Comparison of ENCODE assay signal across 1 cellular context in the genomic region with DNA sequence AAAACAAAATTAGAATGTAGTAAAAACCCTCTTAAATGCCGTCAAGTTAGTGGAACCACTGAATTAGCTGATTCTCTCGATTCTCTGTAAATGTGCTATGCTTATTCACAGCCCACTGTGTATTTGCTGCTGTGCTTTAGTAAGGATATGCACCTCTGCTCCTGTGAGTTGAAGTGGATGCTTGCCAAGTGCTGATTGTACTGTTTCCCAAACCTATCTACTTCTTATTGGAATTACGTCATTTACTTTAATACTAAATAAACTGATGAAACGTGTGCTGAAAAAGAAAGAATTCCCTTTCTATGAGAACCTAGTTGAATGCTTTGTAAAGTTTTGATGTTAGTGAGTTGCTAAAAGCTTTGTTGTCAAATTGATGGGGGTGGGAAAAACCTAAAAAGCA.
TF ChIP-seq lines count a peak whose summit lies in the region.

No MANE protein-coding gene starts in this region.

TF ChIP-seq in SK-N-SH, 30 proteins besides CTCF, POLR2A, EP300 and RAD21 (continued from another document):
- TF ChIP-seq, protein P1, sequence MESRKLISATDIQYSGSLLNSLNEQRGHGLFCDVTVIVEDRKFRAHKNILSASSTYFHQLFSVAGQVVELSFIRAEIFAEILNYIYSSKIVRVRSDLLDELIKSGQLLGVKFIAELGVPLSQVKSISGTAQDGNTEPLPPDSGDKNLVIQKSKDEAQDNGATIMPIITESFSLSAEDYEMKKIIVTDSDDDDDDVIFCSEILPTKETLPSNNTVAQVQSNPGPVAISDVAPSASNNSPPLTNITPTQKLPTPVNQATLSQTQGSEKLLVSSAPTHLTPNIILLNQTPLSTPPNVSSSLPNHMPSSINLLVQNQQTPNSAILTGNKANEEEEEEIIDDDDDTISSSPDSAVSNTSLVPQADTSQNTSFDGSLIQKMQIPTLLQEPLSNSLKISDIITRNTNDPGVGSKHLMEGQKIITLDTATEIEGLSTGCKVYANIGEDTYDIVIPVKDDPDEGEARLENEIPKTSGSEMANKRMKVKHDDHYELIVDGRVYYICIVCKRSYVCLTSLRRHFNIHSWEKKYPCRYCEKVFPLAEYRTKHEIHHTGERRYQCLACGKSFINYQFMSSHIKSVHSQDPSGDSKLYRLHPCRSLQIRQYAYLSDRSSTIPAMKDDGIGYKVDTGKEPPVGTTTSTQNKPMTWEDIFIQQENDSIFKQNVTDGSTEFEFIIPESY (IDR thresholded peaks at IDR 0.05; ENCODE audit: borderline replicate concordance, low read depth): no peak
- TF ChIP-seq MXI1 (IDR thresholded peaks at IDR 0.05; ENCODE audit: low read depth, low read length) (no peak), SIN3A (IDR thresholded peaks at IDR 0.05; ENCODE audit: borderline replicate concordance, low read depth, low read length) (no peak)
